In the genomic region with DNA sequence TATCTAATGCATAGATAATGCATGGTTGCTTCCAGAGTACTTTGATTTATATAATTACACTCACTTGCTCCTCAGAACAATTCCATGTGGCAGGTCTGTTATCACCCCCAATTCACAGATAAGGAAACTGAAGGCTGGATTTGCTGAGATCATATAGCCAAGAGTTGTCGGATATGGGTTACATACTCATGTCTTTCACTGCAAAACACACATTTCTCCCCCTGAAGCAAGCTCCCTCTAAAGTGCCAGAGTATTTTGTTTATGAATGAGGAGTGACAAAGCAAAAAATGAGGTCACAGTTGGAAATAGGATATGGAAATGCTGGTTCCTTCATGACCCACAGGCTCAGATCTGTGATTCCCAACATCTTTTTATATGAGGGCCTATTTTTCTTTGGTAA, we compare ENCODE assay signal across 32 cellular contexts.
A peak's percentile ranks its signal among the peaks of the same experiment; 100 is the strongest.
DNase-seq lines count a peak whose midpoint lies in the region; ATAC-seq and TF ChIP-seq lines count a peak whose summit lies in the region.
"Had no signal": no experiment of that assay in that cellular context is flagged by ENCODE, and none has a peak within 500 bp of the region (broad histone marks: within the 10 kb centered on the region; RNA-seq: fewer than 3 reads in every experiment).

No MANE protein-coding gene starts in this region.

- H3K9me3 ChIP-seq in psoas muscle: no peaks in the 10 kb centered on the region
- H3K9me3 ChIP-seq: gastrocnemius medialis, mucosa of descending colon, upper lobe of left lung had no signal

- no peaks in the 10 kb centered on the region for H3K36me3 ChIP-seq in psoas muscle (ENCODE audit: insufficient read depth in 1 of 2, low read depth in 1 of 2)
- H3K36me3 ChIP-seq: gastrocnemius medialis, upper lobe of left lung had no signal

- DNase-seq in NCI-H2029 (lab: John Stamatoyannopoulos, UW) (peak; percentile 49), NCI-H2029 treated with DMSO at 0.1 percent for 48 hours (lab: John Stamatoyannopoulos, UW) (no peak), NCI-H69 (lab: John Stamatoyannopoulos, UW) (peak; percentile 28), fibroblast of mammary gland (ENCODE audit: low read depth) (peak; percentile 47), psoas muscle (no peak), GM20000 (ENCODE audit: low spot score) (no peak), HUDEP-2 (lab: John Stamatoyannopoulos, UW; ENCODE audit: unreplicated experiment in 76 of 76) (no peak)
- DNase-seq in stimulated activated CD4-positive, alpha-beta T cell treated with anti-CD3 and anti-CD28 coated beads, Interleukin-2, amount 100 ng/mL, for 24 hours: no peak
- DNase-seq: 8988T; activated CD4-positive, alpha-beta memory T cell treated with anti-CD3 and anti-CD28 coated beads for 36 hours; activated CD4-positive, alpha-beta T cell treated with anti-CD3 and anti-CD28 coated beads for 1 hour; activated CD8-positive, alpha-beta memory T cell treated with anti-CD3 and anti-CD28 coated beads, Interleukin-2, amount 50 U/mL, for 4 hours; activated naive CD4-positive, alpha-beta T cell; activated naive CD8-positive, alpha-beta T cell treated with anti-CD3 and anti-CD28 coated beads, Interleukin-2, amount 50 U/mL, for 24 hours; Calu3; central memory CD4-positive, alpha-beta T cell; DND-41; effector memory CD8-positive, alpha-beta T cell; erythroblast; gastrocnemius medialis; GF-D8; H7; mucosa of descending colon; NCI-H1092 treated with DMSO at 0.1 percent for 48 hours; NCI-H187; NCI-H226; substantia nigra had no signal

- TF ChIP-seq CTCF in fibroblast of mammary gland (conservative IDR thresholded peaks at IDR 0.05; ENCODE audit: control insufficient read depth, insufficient read depth, low read depth, low read length) (no peak), psoas muscle (IDR thresholded peaks at IDR 0.05) (no peak), GM20000 (IDR thresholded peaks at IDR 0.05; ENCODE audit: extremely low read depth, missing control alignments) (no peak)

- intact Hi-C loops in psoas muscle (cut with DNase I): no loop called here

- H3K27ac ChIP-seq in psoas muscle: no peak overlapping the region
- H3K27ac ChIP-seq: gastrocnemius medialis, upper lobe of left lung had no signal

- H3K4me3 ChIP-seq in fibroblast of mammary gland (ENCODE audit: control insufficient read depth, low read depth, low read length) (no peak overlapping the region), psoas muscle (no peak overlapping the region)
- H3K4me3 ChIP-seq: gastrocnemius medialis, lung, mucosa of descending colon, upper lobe of left lung had no signal

- peak in 3 of 4 donors; percentile 37 to 70 (median 61) for ATAC-seq in psoas muscle
- ATAC-seq: activated naive CD8-positive, alpha-beta T cell treated with anti-CD3 and anti-CD28 coated beads, Interleukin-2, amount 50 U/mL, for 24 hours; effector memory CD8-positive, alpha-beta T cell; mucosa of descending colon; natural killer cell treated with Interleukin-12 subunit alpha and Interleukin-12 subunit beta and Interleukin-15 and Interleukin-18, amount 100 ng/mL, for 72 hours; Right ventricle myocardium inferior; stimulated activated effector memory CD8-positive, alpha-beta T cell treated with anti-CD3 and anti-CD28 coated beads, Interleukin-12 subunit alpha, Interleukin-12 subunit beta, amount 100 ng/mL, for 72 hours had no signal

- H3K27me3 ChIP-seq in psoas muscle (ENCODE audit: insufficient read depth in 3 of 3, low read length in 2 of 3): no peaks in the 10 kb centered on the region
- H3K27me3 ChIP-seq: gastrocnemius medialis, upper lobe of left lung had no signal

- peaks cover 24% of the 10 kb centered on the region for H3K4me1 ChIP-seq in psoas muscle

- WGBS in psoas muscle, 3 donors: 88 to 97% (median 95%) methylated on average over 1 of the region's 1 CpG

Comparison
In these comparisons a context has a peak if more than half of its experiments do, and no peak if none do; other contexts are left out.
1. DNase-seq: peak in NCI-H2029 (single experiment), NCI-H69 (single experiment) and fibroblast of mammary gland (single experiment); none in NCI-H2029 treated with DMSO at 0.1 percent for 48 hours (single experiment), psoas muscle (0 of 2), stimulated activated CD4-positive, alpha-beta T cell treated with anti-CD3 and anti-CD28 coated beads, Interleukin-2, amount 100 ng/mL, for 24 hours (0 of 2), GM20000 (single experiment) and HUDEP-2 (0 of 76).